In the genomic region with DNA sequence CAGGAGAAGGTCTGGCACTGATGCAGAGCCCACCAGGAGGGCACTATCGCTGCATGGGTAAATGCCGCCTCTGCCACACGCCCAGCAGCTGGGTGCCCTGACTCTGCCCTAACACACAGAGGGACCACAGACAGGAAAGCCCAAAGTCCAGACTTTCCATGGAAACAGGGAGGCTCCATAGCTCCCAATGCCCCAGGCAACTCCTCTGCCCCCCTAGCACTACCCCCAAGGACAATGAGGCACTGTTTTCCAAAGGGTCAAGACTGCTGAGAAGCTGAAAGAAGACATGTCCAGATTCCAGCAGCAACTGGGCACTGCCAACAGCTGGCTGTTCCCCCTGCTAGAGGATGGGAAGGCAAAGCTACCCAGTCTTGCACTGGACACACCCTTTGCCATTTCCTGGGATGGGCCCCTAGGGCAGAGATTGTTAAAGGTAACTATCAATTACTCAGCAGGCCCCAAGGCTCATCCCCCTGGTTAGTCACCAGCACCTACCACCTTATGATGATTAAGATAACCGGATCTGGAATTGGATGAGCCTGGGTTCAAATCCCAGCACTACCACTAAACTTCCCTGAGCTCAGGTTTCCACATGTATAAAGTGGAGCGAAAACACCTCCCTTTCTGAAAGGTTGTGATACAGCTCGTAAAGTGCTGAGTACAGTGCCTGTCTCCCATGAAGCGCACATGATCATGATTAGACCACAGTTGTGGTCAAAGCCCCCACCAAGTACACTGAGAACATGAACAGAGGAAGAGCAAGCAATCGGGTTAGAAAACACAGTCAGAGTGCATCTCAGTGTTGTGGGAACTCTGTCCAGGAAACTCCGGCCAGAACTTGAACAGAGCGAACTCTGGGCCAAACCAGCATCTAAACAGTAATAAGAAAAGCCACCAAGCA, we compare ENCODE assay signal across 6 cellular contexts. TPM values are rescaled to one million over a fixed set of nuclear protein-coding genes. Genes with fewer than 3 reads are reported as not detected.
DNase-seq lines count a peak whose midpoint lies in the region; ATAC-seq lines count a peak whose summit lies in the region.

No MANE protein-coding gene starts in this region.

- H3K4me1 Mint-ChIP-seq in T-cell = peaks cover 74 to 81% (median 75%) of the 10 kb centered on the region in 3 donors
- peaks cover 73 to 75% of the 10 kb centered on the region in 2 donors for H3K4me1 Mint-ChIP-seq in immature natural killer cell

- peak; percentile 96 for DNase-seq in A172 (ENCODE audit: low spot score)
- DNase-seq in T-cell = peak in 6 of 34 experiments; percentile 8 to 42 (median 27)
- peak; percentile 59 to 68 (median 65) for DNase-seq in immature natural killer cell
- DNase-seq in DMS153 treated with DMSO at 0.1 percent for 48 hours (lab: John Stamatoyannopoulos, UW; ENCODE audit: unreplicated experiment) = no peak
- DNase-seq in G401 (ENCODE audit: low spot score) = no peak

- H3K9me3 Mint-ChIP-seq in T-cell (no peaks in the 10 kb centered on the region), immature natural killer cell (no peaks in the 10 kb centered on the region)

- H3K4me3 Mint-ChIP-seq in T-cell (peak overlapping the region; percentile 90 to 97 (median 94)), immature natural killer cell (peak overlapping the region; percentile 88 to 97 (median 93))

- CTCF ChIA-PET in T-cell (lab: Charles Lee) = interaction anchor here (0.5 to 9.4 kb wide), 8 partner anchors 9 to 1895 kb away, joined by 3 to 162 read pairs (median 4); no protein-coding TSS in a partner anchor

- peak in 3 of 4 experiments; percentile 18 to 44 (median 25) for ATAC-seq in T-cell (replicated peaks in 1 of 4)
- ATAC-seq in GM21717 (IDR thresholded peaks at IDR 0.05; ENCODE audit: unreplicated experiment) = no peak

- in situ Hi-C loops in G401 (cut with HindIII; ENCODE audit: low sequenced_read_pairs) = no loop called here

- H3K27ac Mint-ChIP-seq in T-cell (peak overlapping the region; percentile 88 to 89), immature natural killer cell (peak overlapping the region; percentile 91 to 99 (median 96))

- POLR2A ChIA-PET in T-cell (lab: Charles Lee) = interaction anchor here (0.6 to 2.3 kb wide), 10 partner anchors 9 to 275 kb away, joined by 3 to 22 read pairs (median 4); a partner anchor contains a TSS

- H3K36me3 Mint-ChIP-seq in T-cell (peaks cover 12% of the 10 kb centered on the region), immature natural killer cell (peaks cover 5 to 26% (median 17%) of the 10 kb centered on the region in 3 donors)

- H3K27me3 Mint-ChIP-seq in T-cell = no peaks in the 10 kb centered on the region
- H3K27me3 Mint-ChIP-seq in immature natural killer cell (ENCODE audit: low read depth in 3 of 3) = peaks cover under 1 to 20% (median 9%) of the 10 kb centered on the region in 3 donors

RNA-seq across cellular contexts. Expression of a gene that starts 3.3 kb away (rescaled TPM):
- total RNA-seq in A172 (2014; rRNA removed; shearing (Covaris generic)) = 136 and 156 TPM in 2 replicates
- total RNA-seq in T-cell = 100 to 1,000 TPM; 128 to 202 (median 137) TPM
- 100 to 1,000 TPM; 132 to 310 (median 240) TPM for polyA plus RNA-seq in immature natural killer cell
- 18.8 and 24.5 TPM in 2 replicates for total RNA-seq in G401 (2014; rRNA removed; shearing (Covaris generic))

RNA-seq across cellular contexts. Expression of a gene that starts 29.5 kb away (rescaled TPM):
- total RNA-seq in A172 (2014; rRNA removed; shearing (Covaris generic)) = under 0.01 TPM in 2 replicates
- total RNA-seq in T-cell = over 10,000 TPM; 10,465 to 16,097 (median 12,527) TPM
- 10 to 100 TPM in 1 of 3 donors, not detected in 2; 70.0 TPM for polyA plus RNA-seq in immature natural killer cell
- total RNA-seq in G401 (2014; rRNA removed; shearing (Covaris generic)) = not detected in 2 replicates

RNA-seq across cellular contexts. Expression of a gene that starts 30.8 kb away (rescaled TPM):
- total RNA-seq in A172 (2014; rRNA removed; shearing (Covaris generic)) = under 0.01 TPM in 2 replicates
- total RNA-seq in T-cell = 1,000 to 10,000 TPM; 1,482 to 2,823 (median 1,909) TPM
- polyA plus RNA-seq in immature natural killer cell = not detected
- total RNA-seq in G401 (2014; rRNA removed; shearing (Covaris generic)) = not detected in 2 replicates

RNA-seq across cellular contexts. Expression of a gene that starts 39.9 kb away (rescaled TPM):
- total RNA-seq in A172 (2014; rRNA removed; shearing (Covaris generic)) = 1.3 and 1.4 TPM in 2 replicates
- total RNA-seq in T-cell = 1 to 10 TPM in 4 of 5 donors, under 1 TPM in 1; 0.73 to 5.7 (median 4.1) TPM
- polyA plus RNA-seq in immature natural killer cell = 1 to 10 TPM in 2 of 3 donors, not detected in 1; 1.5 to 1.9 TPM
- 2.9 and 4.6 TPM in 2 replicates for total RNA-seq in G401 (2014; rRNA removed; shearing (Covaris generic))

Comparison
In these comparisons a context has a peak if more than half of its experiments do, and no peak if none do; other contexts are left out.
1. DNase-seq: peak in A172 (single experiment) and immature natural killer cell (3 of 3); none in DMS153 treated with DMSO at 0.1 percent for 48 hours (single experiment) and G401 (single experiment).
2. RNA of a gene that starts 29.5 kb away (total RNA-seq): 10,465 to 16,097 TPM in T-cell; under 0.01 TPM in A172 and not detected in G401; every median in the first group is over 1,000 times any median in the second.
3. RNA of a gene that starts 30.8 kb away (total RNA-seq): 1,482 to 2,823 TPM in T-cell; under 0.01 TPM in A172 and not detected in G401; every median in the first group is over 1,000 times any median in the second.